In genomic region chr20:35432430-35432735, GRCh38 we compare ENCODE assay signal across 1 cellular context.
TF ChIP-seq lines count a peak whose summit lies in the region.

No MANE protein-coding gene starts in this region.

TF ChIP-seq in H1, 55 proteins besides CTCF, POLR2A, EP300 and RAD21:
- no peak for TF ChIP-seq YY1 (IDR thresholded peaks at IDR 0.05; ENCODE audit: low read depth, low read length)
